1 cellular context compared by ENCODE assay signal in genomic region chr1:39016604-39017171, GRCh38.
TF ChIP-seq lines count a peak whose summit lies in the region.

No MANE protein-coding gene starts in this region.

TF ChIP-seq in HepG2, 621 proteins besides CTCF, POLR2A, EP300 and RAD21 (continued from another document and continues in another):
- no peak for TF ChIP-seq ZSCAN5A (CRISPR knock-in tag; IDR thresholded peaks at IDR 0.05; ENCODE audit: borderline replicate concordance)
- TF ChIP-seq DDIT3 (CRISPR knock-in tag; IDR thresholded peaks at IDR 0.05) = no peak
- no peak for TF ChIP-seq ZNF30 (CRISPR knock-in tag; IDR thresholded peaks at IDR 0.05)
- TF ChIP-seq PBX2 (CRISPR knock-in tag; IDR thresholded peaks at IDR 0.05) = no peak
- TF ChIP-seq ZNF567 (CRISPR knock-in tag; IDR thresholded peaks at IDR 0.05; ENCODE audit: borderline replicate concordance) = no peak
- TF ChIP-seq ZNF609 (CRISPR knock-in tag; IDR thresholded peaks at IDR 0.05; ENCODE audit: borderline replicate concordance) = peak; percentile 48; the same call in 1 of the 2 replicates
- no peak for TF ChIP-seq ZNF547 (CRISPR knock-in tag; IDR thresholded peaks at IDR 0.05)
- TF ChIP-seq MXI1 (IDR thresholded peaks at IDR 0.05; ENCODE audit: borderline replicate concordance, low read depth, low read length) = peak; percentile 38; the same call in 1 of the 3 replicates
- no peak for TF ChIP-seq BCLAF1 (IDR thresholded peaks at IDR 0.05)
- TF ChIP-seq ZNF784 (CRISPR knock-in tag; IDR thresholded peaks at IDR 0.05; ENCODE audit: borderline replicate concordance) = no peak
- TF ChIP-seq ZFP90 (CRISPR knock-in tag; IDR thresholded peaks at IDR 0.05; ENCODE audit: borderline replicate concordance) = no peak
- no peak for TF ChIP-seq ZNF570 (CRISPR knock-in tag; IDR thresholded peaks at IDR 0.05; ENCODE audit: borderline replicate concordance)
- TF ChIP-seq MIER2 (CRISPR knock-in tag; IDR thresholded peaks at IDR 0.05) = no peak
- TF ChIP-seq ZNF101 (CRISPR knock-in tag; IDR thresholded peaks at IDR 0.05; ENCODE audit: borderline replicate concordance, low read depth) = no peak
- no peak for TF ChIP-seq GMEB2 (CRISPR knock-in tag; IDR thresholded peaks at IDR 0.05; ENCODE audit: low read depth)
- TF ChIP-seq ZNF569 (CRISPR knock-in tag; IDR thresholded peaks at IDR 0.05; ENCODE audit: borderline replicate concordance) = no peak
- no peak for TF ChIP-seq PREB (CRISPR knock-in tag; IDR thresholded peaks at IDR 0.05)
- TF ChIP-seq MAFF (IDR thresholded peaks at IDR 0.05; ENCODE audit: low read depth, low read length) = no peak
- TF ChIP-seq KDM4B (CRISPR knock-in tag; IDR thresholded peaks at IDR 0.05) = no peak
- no peak for TF ChIP-seq CAMTA2 (CRISPR knock-in tag; IDR thresholded peaks at IDR 0.05; ENCODE audit: borderline replicate concordance)
- no peak for TF ChIP-seq BRD4 (CRISPR knock-in tag; IDR thresholded peaks at IDR 0.05)
- TF ChIP-seq MAX (IDR thresholded peaks at IDR 0.05) = no peak
- TF ChIP-seq GFI1 (CRISPR knock-in tag; IDR thresholded peaks at IDR 0.05; ENCODE audit: borderline replicate concordance) = peak; percentile 71; the same call in 1 of the 2 replicates
- no peak for TF ChIP-seq RELA (CRISPR knock-in tag; IDR thresholded peaks at IDR 0.05)
- TF ChIP-seq NFATC3 (CRISPR knock-in tag; IDR thresholded peaks at IDR 0.05) = no peak
- TF ChIP-seq ZNF564 (CRISPR knock-in tag; IDR thresholded peaks at IDR 0.05) = no peak
- no peak for TF ChIP-seq NKX3-1 (CRISPR knock-in tag; IDR thresholded peaks at IDR 0.05)
- 0 out of 2 replicates have a peak, but pooled peaks have one; percentile 25 for TF ChIP-seq NR2C2 (CRISPR knock-in tag; IDR thresholded peaks at IDR 0.05; ENCODE audit: borderline replicate concordance)
- TF ChIP-seq ZNF343 (CRISPR knock-in tag; IDR thresholded peaks at IDR 0.05) = no peak
- no peak for TF ChIP-seq ZNF737 (CRISPR knock-in tag; IDR thresholded peaks at IDR 0.05; ENCODE audit: borderline replicate concordance)
- no peak for TF ChIP-seq ZFP82 (CRISPR knock-in tag; IDR thresholded peaks at IDR 0.05; ENCODE audit: borderline replicate concordance)
- 0 out of 2 replicates have a peak, but pooled peaks have one; percentile 26 for TF ChIP-seq MIXL1 (CRISPR knock-in tag; IDR thresholded peaks at IDR 0.05)
- TF ChIP-seq KLF16 (CRISPR knock-in tag; IDR thresholded peaks at IDR 0.05) = no peak; a peak in 1 of 4 replicates
- TF ChIP-seq ZBTB2 (CRISPR knock-in tag; IDR thresholded peaks at IDR 0.05; ENCODE audit: low read depth) = no peak
- TF ChIP-seq ZNF496 (CRISPR knock-in tag; IDR thresholded peaks at IDR 0.05; ENCODE audit: insufficient replicate concordance) = no peak
- TF ChIP-seq NFIC (IDR thresholded peaks at IDR 0.05; ENCODE audit: low read length) = no peak
- TF ChIP-seq RARG (CRISPR knock-in tag; IDR thresholded peaks at IDR 0.05; ENCODE audit: low read depth) = no peak
- TF ChIP-seq ZNF34 (CRISPR knock-in tag; IDR thresholded peaks at IDR 0.05; ENCODE audit: borderline replicate concordance) = no peak
- TF ChIP-seq EHMT2 (IDR thresholded peaks at IDR 0.05; ENCODE audit: borderline replicate concordance, low read depth, low read length) = no peak
- no peak for TF ChIP-seq FOXC1 (CRISPR knock-in tag; IDR thresholded peaks at IDR 0.05; ENCODE audit: borderline replicate concordance)
- TF ChIP-seq ZSCAN12 (CRISPR knock-in tag; IDR thresholded peaks at IDR 0.05) = no peak
- TF ChIP-seq CC2D1A (CRISPR knock-in tag; IDR thresholded peaks at IDR 0.05) = no peak
- TF ChIP-seq ZNF263 (CRISPR knock-in tag; IDR thresholded peaks at IDR 0.05) = no peak
- TF ChIP-seq LBX2 (CRISPR knock-in tag; IDR thresholded peaks at IDR 0.05; ENCODE audit: borderline replicate concordance) = no peak
- TF ChIP-seq ZNF18 (CRISPR knock-in tag; IDR thresholded peaks at IDR 0.05; ENCODE audit: insufficient replicate concordance) = no peak
- TF ChIP-seq ATF5 (CRISPR knock-in tag; IDR thresholded peaks at IDR 0.05; ENCODE audit: low read depth) = no peak
- TF ChIP-seq ZNF674 (CRISPR knock-in tag; IDR thresholded peaks at IDR 0.05; ENCODE audit: low read depth) = no peak
